In genomic region chr21:43277481-43278351, GRCh38 we compare ENCODE assay signal across 15 cellular contexts.
A peak's percentile ranks its signal among the peaks of the same experiment; 100 is the strongest.
DNase-seq lines count a peak whose midpoint lies in the region; ATAC-seq, FAIRE-seq and TF ChIP-seq lines count a peak whose summit lies in the region.
"Had no signal": no experiment of that assay in that cellular context is flagged by ENCODE, and none has a peak within 500 bp of the region (broad histone marks: within the 10 kb centered on the region; RNA-seq: fewer than 3 reads in every experiment).

No MANE protein-coding gene starts in this region.

- no peak for FAIRE-seq in HTR-8/SVneo (lab: Jason Lieb, UNC)
- FAIRE-seq: colon had no signal

- H3K27me3 ChIP-seq in RWPE2 (ENCODE audit: insufficient read depth, poor library complexity, severe bottlenecking), result no peaks in the 10 kb centered on the region
- H3K27me3 ChIP-seq in lung (ENCODE audit: control insufficient read depth, insufficient read depth), result no peaks in the 10 kb centered on the region
- H3K27me3 ChIP-seq in CD4-positive, alpha-beta T cell (ENCODE audit: control insufficient read depth, insufficient read depth, low read length), result peaks cover 33% of the 10 kb centered on the region

- H3K9me3 ChIP-seq in RWPE2 (ENCODE audit: severe bottlenecking) (no peaks in the 10 kb centered on the region), lung (ENCODE audit: control insufficient read depth in 2 of 2, insufficient read depth in 1 of 2, low read length in 1 of 2) (no peaks in the 10 kb centered on the region)
- H3K9me3 ChIP-seq in CD4-positive, alpha-beta T cell (ENCODE audit: control insufficient read depth, low read length), result no peaks in the 10 kb centered on the region

- no peak overlapping the region for H3K4me3 ChIP-seq in RWPE2 (ENCODE audit: severe bottlenecking)
- no peak overlapping the region for H3K4me3 ChIP-seq in lung

- no peak overlapping the region for H3K4me3 Mint-ChIP-seq in CD4-positive, alpha-beta T cell

- no peaks in the 10 kb centered on the region for H3K9me3 Mint-ChIP-seq in CD4-positive, alpha-beta T cell

- no peak overlapping the region for H3K27ac Mint-ChIP-seq in CD4-positive, alpha-beta T cell

- H3K36me3 ChIP-seq in RWPE2 (ENCODE audit: low read depth), result no peaks in the 10 kb centered on the region
- no peaks in the 10 kb centered on the region for H3K36me3 ChIP-seq in lung (ENCODE audit: control insufficient read depth in 2 of 2, insufficient read depth in 2 of 2, low read length in 2 of 2)

- H3K36me3 Mint-ChIP-seq in CD4-positive, alpha-beta T cell (ENCODE audit: low read depth), result no peaks in the 10 kb centered on the region

- no peaks in the 10 kb centered on the region for H3K4me1 Mint-ChIP-seq in CD4-positive, alpha-beta T cell (ENCODE audit: low read depth)

- WGBS in lung, 2 donors, result 36 to 45% methylated on average over 30 of the region's 30 CpGs

- POLR2A ChIA-PET in CD4-positive, alpha-beta T cell (lab: Charles Lee), result no interaction called here

- CTCF ChIA-PET in CD4-positive, alpha-beta T cell (lab: Charles Lee), result no interaction called here

- TF ChIP-seq CTCF in RWPE2 (IDR thresholded peaks at IDR 0.05; ENCODE audit: poor library complexity, severe bottlenecking) (no peak), lung (IDR thresholded peaks at IDR 0.05; ENCODE audit: control extremely low read depth, extremely low read depth) (no peak)
- TF ChIP-seq CTCF in CD4-positive, alpha-beta T cell (IDR thresholded peaks at IDR 0.05), result no peak

- peaks cover 18% of the 10 kb centered on the region for H3K27me3 Mint-ChIP-seq in CD4-positive, alpha-beta T cell

- H3K27ac ChIP-seq in RWPE2 (ENCODE audit: poor library complexity, severe bottlenecking) (no peak overlapping the region), lung (ENCODE audit: low read depth in 1 of 2, low read length in 1 of 2) (peak overlapping the region in 1 of 2 donors; percentile 1)
- no peak overlapping the region for H3K27ac ChIP-seq in CD4-positive, alpha-beta T cell (ENCODE audit: low read depth, low read length)

- DNase-seq in RWPE2 (ENCODE audit: low spot score), result peak; percentile 41
- peak in 36 of 42 donors; percentile 34 to 83 (median 62) for DNase-seq in head of caudate nucleus
- peak; percentile 60 for DNase-seq in lung (ENCODE audit: low spot score)
- DNase-seq in superior temporal gyrus (ENCODE audit: extremely low spot score), result peak; percentile 87
- DNase-seq in DMS 273 treated with DMSO at 0.1 percent for 48 hours (lab: John Stamatoyannopoulos, UW), result no peak
- no peak for DNase-seq in NOMO-1 treated with dmso at 0.1 percent for 144 hours (lab: John Stamatoyannopoulos, UW; ENCODE audit: unreplicated experiment)
- DNase-seq in CD4-positive, alpha-beta T cell, result no peak
- no peak for DNase-seq in HTR-8/SVneo (ENCODE audit: insufficient read length, low spot score)
- DNase-seq: activated CD4-positive, CD25-positive, alpha-beta regulatory T cell treated with anti-CD3 and anti-CD28 coated beads, Interleukin-2, amount 50 U/mL, for 72 hours; activated T-cell treated with anti-CD3 and anti-CD28 coated beads, Interleukin-2, amount 50 U/mL, for 1 hour; erythroblast; NCI-H1930; NCI-H526 treated with DMSO at 0.1 percent for 48 hours; stimulated activated CD4-positive, alpha-beta T cell treated with anti-CD3 and anti-CD28 coated beads, Interleukin-4, amount 100 ng/mL, for 1 hour had no signal

- intact Hi-C loops in head of caudate nucleus (cut with DNase I), result no loop called here
- intact Hi-C loops in CD4-positive, alpha-beta T cell (cut with DNase I, micrococcal nuclease), result no loop called here

- ATAC-seq in RWPE2 (ENCODE audit: low read depth) (no peak), lung (ENCODE audit: insufficient read depth, low FRiP score) (peak; percentile 78)
- no peak for ATAC-seq in CD4-positive, alpha-beta T cell (ENCODE audit: poor library complexity)

- no peaks in the 10 kb centered on the region for H3K4me1 ChIP-seq in RWPE2 (ENCODE audit: insufficient read depth, poor library complexity, severe bottlenecking)
- no peaks in the 10 kb centered on the region for H3K4me1 ChIP-seq in lung (ENCODE audit: control insufficient read depth in 2 of 2, insufficient read depth in 2 of 2, low read length in 2 of 2)

Comparison
In these comparisons a context has a peak if more than half of its experiments do, and no peak if none do; other contexts are left out.
1. DNase-seq: peak in RWPE2 (single experiment), head of caudate nucleus (36 of 42), lung (single experiment) and superior temporal gyrus (single experiment); none in DMS 273 treated with DMSO at 0.1 percent for 48 hours (single experiment), NOMO-1 treated with dmso at 0.1 percent for 144 hours (single experiment), CD4-positive, alpha-beta T cell (0 of 10) and HTR-8/SVneo (single experiment).